ENCODE assay signal across 8 cellular contexts in genomic region chr4:780730-781492, GRCh38. TPM values are rescaled to one million over a fixed set of nuclear protein-coding genes. Genes with fewer than 3 reads are reported as not detected.
DNase-seq lines count a peak whose midpoint lies in the region; ATAC-seq and TF ChIP-seq lines count a peak whose summit lies in the region.

No MANE protein-coding gene starts in this region.

- DNase-seq in CD4-positive, alpha-beta T cell, result no peak
- no peak for DNase-seq in activated T-helper 2 cell treated with anti-CD3 and anti-CD28 coated beads, Interferon-gamma antibody, Interleukin-2, Interleukin-4, amounts not matched to agents 10 μg/mL and 5 μg/mL and 100 μg/mL, durations not matched to agents 14 hours and 24 hours and 36 hours (ENCODE audit: low spot score)
- no peak for DNase-seq in NCI-H146 treated with DMSO at 0.1 percent for 48 hours (lab: John Stamatoyannopoulos, UW; ENCODE audit: unreplicated experiment)

- peak overlapping the region; percentile 68 to 98 (median 95) for H3K9ac ChIP-seq in subcutaneous abdominal adipose tissue (ENCODE audit: low read length in 5 of 5)

- H3K4me3 Mint-ChIP-seq in CD4-positive, alpha-beta T cell, result peak overlapping the region; percentile 97
- H3K4me3 Mint-ChIP-seq in activated T-helper 2 cell treated with anti-CD3 and anti-CD28 coated beads, Interferon-gamma antibody, Interleukin-2, Interleukin-4, amounts not matched to agents 10 μg/mL and 5 μg/mL and 100 μg/mL, durations not matched to agents 14 hours and 24 hours and 36 hours (ENCODE audit: low read depth), result peak overlapping the region; percentile 85

- H3K4me1 ChIP-seq in subcutaneous abdominal adipose tissue (ENCODE audit: control insufficient read depth in 5 of 5, insufficient read depth in 5 of 5, low read length in 5 of 5), result peaks cover 6 to 45% (median 38%) of the 10 kb centered on the region in 5 donors

- peaks cover 56% of the 10 kb centered on the region for H3K36me3 Mint-ChIP-seq in CD4-positive, alpha-beta T cell (ENCODE audit: low read depth)
- H3K36me3 Mint-ChIP-seq in activated T-helper 2 cell treated with anti-CD3 and anti-CD28 coated beads, Interferon-gamma antibody, Interleukin-2, Interleukin-4, amounts not matched to agents 10 μg/mL and 5 μg/mL and 100 μg/mL, durations not matched to agents 14 hours and 24 hours and 36 hours (ENCODE audit: low read depth), result peaks cover 46% of the 10 kb centered on the region

- ATAC-seq in CD4-positive, alpha-beta T cell (ENCODE audit: poor library complexity), result no peak
- peak; percentile 9 for ATAC-seq in HG02840 (IDR thresholded peaks at IDR 0.05; ENCODE audit: low FRiP score, unreplicated experiment)
- no peak for ATAC-seq in HG03095 (IDR thresholded peaks at IDR 0.05; ENCODE audit: unreplicated experiment)
- no peak for ATAC-seq in HG02623 (IDR thresholded peaks at IDR 0.05; ENCODE audit: unreplicated experiment)

- TF ChIP-seq CTCF in CD4-positive, alpha-beta T cell (IDR thresholded peaks at IDR 0.05), result no peak

- H3K4me3 ChIP-seq in iPS-18c (ENCODE audit: insufficient read depth, low read depth, low read length), result peak overlapping the region; percentile 88
- peak overlapping the region; percentile 72 to 95 (median 93) for H3K4me3 ChIP-seq in subcutaneous abdominal adipose tissue (ENCODE audit: low read depth in 1 of 5, low read length in 5 of 5)

- no peaks in the 10 kb centered on the region for H3K9me3 Mint-ChIP-seq in CD4-positive, alpha-beta T cell
- H3K9me3 Mint-ChIP-seq in activated T-helper 2 cell treated with anti-CD3 and anti-CD28 coated beads, Interferon-gamma antibody, Interleukin-2, Interleukin-4, amounts not matched to agents 10 μg/mL and 5 μg/mL and 100 μg/mL, durations not matched to agents 14 hours and 24 hours and 36 hours, result no peaks in the 10 kb centered on the region

- peak overlapping the region; percentile 95 for H3K27ac Mint-ChIP-seq in CD4-positive, alpha-beta T cell
- H3K27ac Mint-ChIP-seq in activated T-helper 2 cell treated with anti-CD3 and anti-CD28 coated beads, Interferon-gamma antibody, Interleukin-2, Interleukin-4, amounts not matched to agents 10 μg/mL and 5 μg/mL and 100 μg/mL, durations not matched to agents 14 hours and 24 hours and 36 hours, result peak overlapping the region; percentile 84

- H3K9me3 ChIP-seq in CD4-positive, alpha-beta T cell (ENCODE audit: control insufficient read depth, low read length), result no peaks in the 10 kb centered on the region
- H3K9me3 ChIP-seq in iPS-18c (ENCODE audit: control insufficient read depth, insufficient read depth, low read length) (no peaks in the 10 kb centered on the region), subcutaneous abdominal adipose tissue (ENCODE audit: control insufficient read depth in 5 of 5, low read length in 5 of 5) (no peaks in the 10 kb centered on the region)

- CTCF ChIA-PET in CD4-positive, alpha-beta T cell (lab: Charles Lee), result interaction anchor here (1.6 kb wide), 1 partner anchor 229 kb away, joined by 3 read pairs; no protein-coding TSS in a partner anchor

- POLR2A ChIA-PET in CD4-positive, alpha-beta T cell (lab: Charles Lee), result interaction anchor here (0.6 to 2.3 kb wide), 15 partner anchors 12 to 1481 kb away, joined by 3 to 18 read pairs (median 5); partner anchors contain the start of genes ATP5ME, GAK, IDUA and MXD4

- H3K27ac ChIP-seq in CD4-positive, alpha-beta T cell (ENCODE audit: low read depth, low read length), result peak overlapping the region; percentile 80
- peak overlapping the region; percentile 85 for H3K27ac ChIP-seq in subcutaneous abdominal adipose tissue (ENCODE audit: low read depth, low read length)

- peaks cover 62% of the 10 kb centered on the region for H3K4me1 Mint-ChIP-seq in CD4-positive, alpha-beta T cell (ENCODE audit: low read depth)
- peaks cover 42% of the 10 kb centered on the region for H3K4me1 Mint-ChIP-seq in activated T-helper 2 cell treated with anti-CD3 and anti-CD28 coated beads, Interferon-gamma antibody, Interleukin-2, Interleukin-4, amounts not matched to agents 10 μg/mL and 5 μg/mL and 100 μg/mL, durations not matched to agents 14 hours and 24 hours and 36 hours (ENCODE audit: low read depth)

- peaks cover 24% of the 10 kb centered on the region for H3K27me3 ChIP-seq in CD4-positive, alpha-beta T cell (ENCODE audit: control insufficient read depth, insufficient read depth, low read length)
- peaks cover 5 to 13% (median 11%) of the 10 kb centered on the region in 5 donors for H3K27me3 ChIP-seq in subcutaneous abdominal adipose tissue (ENCODE audit: control insufficient read depth in 5 of 5, insufficient read depth in 4 of 5, low read length in 5 of 5)

- intact Hi-C loops in CD4-positive, alpha-beta T cell (cut with DNase I, micrococcal nuclease), result loop anchor here (1.0 to 10.0 kb wide), 9 partner anchors 104 to 804 kb away; partner anchors contain the start of genes UVSSA (in 2 of the 2), DGKQ (in 1 of the 2), GAK (in 1 of the 2) and IDUA (in 1 of the 2)
- intact Hi-C loops in activated T-helper 2 cell treated with anti-CD3 and anti-CD28 coated beads, Interferon-gamma antibody, Interleukin-2, Interleukin-4, amounts not matched to agents 10 μg/mL and 5 μg/mL and 100 μg/mL, durations not matched to agents 14 hours and 24 hours and 36 hours (cut with micrococcal nuclease), result loop anchor here (1.0 to 10.0 kb wide), 5 partner anchors 74 to 536 kb away; partner anchors contain the start of genes GAK, IDUA, PCGF3 and TMEM175

- H3K27me3 Mint-ChIP-seq in CD4-positive, alpha-beta T cell, result peaks cover 23% of the 10 kb centered on the region
- peaks cover 14% of the 10 kb centered on the region for H3K27me3 Mint-ChIP-seq in activated T-helper 2 cell treated with anti-CD3 and anti-CD28 coated beads, Interferon-gamma antibody, Interleukin-2, Interleukin-4, amounts not matched to agents 10 μg/mL and 5 μg/mL and 100 μg/mL, durations not matched to agents 14 hours and 24 hours and 36 hours (ENCODE audit: low read depth)

- peaks cover 0 to 22% (median 16%) of the 10 kb centered on the region in 5 donors for H3K36me3 ChIP-seq in subcutaneous abdominal adipose tissue (ENCODE audit: control insufficient read depth in 5 of 5, insufficient read depth in 5 of 5, low read length in 5 of 5)

RNA-seq across cellular contexts. Expression of gene CPLX1, which starts 45.0 kb away (rescaled TPM):
- 1 to 10 TPM; 1.5 TPM for total RNA-seq in CD4-positive, alpha-beta T cell
- 0.64 and 0.74 TPM in 2 replicates for total RNA-seq in activated T-helper 2 cell treated with anti-CD3 and anti-CD28 coated beads, Interferon-gamma antibody, Interleukin-2, Interleukin-4, amounts not matched to agents 10 μg/mL and 5 μg/mL and 100 μg/mL, durations not matched to agents 14 hours and 24 hours and 36 hours
